Comparison of ENCODE assay signal across 29 cellular contexts in the genomic region with DNA sequence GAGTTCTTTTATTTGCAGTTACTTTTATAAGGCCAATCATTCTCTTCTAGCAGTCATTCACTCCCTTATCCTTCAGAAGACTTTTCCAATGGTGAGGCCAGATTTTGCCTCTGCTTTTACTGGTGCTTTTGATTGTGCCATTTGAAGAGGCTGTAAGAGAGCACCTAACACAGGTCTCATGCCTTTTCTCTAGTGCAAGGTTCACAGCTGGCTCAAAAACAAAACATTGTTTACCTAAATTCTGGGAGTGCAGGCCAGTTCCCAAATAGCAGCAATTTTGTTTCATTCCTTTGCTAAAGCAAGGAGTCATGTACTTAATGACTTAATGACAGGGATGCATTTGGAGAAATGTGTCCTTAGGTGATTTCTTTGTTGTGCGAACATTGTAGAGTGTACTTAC.
"Had no signal": no experiment of that assay in that cellular context is flagged by ENCODE, and none has a peak within 500 bp of the region (broad histone marks: within the 10 kb centered on the region; RNA-seq: fewer than 3 reads in every experiment).

No MANE protein-coding gene starts in this region.

- H3K9me3 ChIP-seq: ascending aorta, breast epithelium, esophagus muscularis mucosa, gastroesophageal sphincter, heart right ventricle had no signal

- ATAC-seq: activated CD4-positive, CD25-positive, alpha-beta regulatory T cell treated with anti-CD3 and anti-CD28 coated beads, Interleukin-2, amount 50 U/mL, for 24 hours; activated CD8-positive, alpha-beta T cell treated with anti-CD3 and anti-CD28 coated beads for 36 hours; activated naive CD8-positive, alpha-beta T cell treated with anti-CD3 and anti-CD28 coated beads, Interleukin-2, amount 50 U/mL, for 24 hours; gastroesophageal sphincter; heart right ventricle; T-helper 17 cell had no signal

- H3K4me3 ChIP-seq: ascending aorta, breast epithelium, cardiac muscle cell, coronary artery, dorsolateral prefrontal cortex, esophagus muscularis mucosa, gastroesophageal sphincter, heart right ventricle had no signal

- H3K4me1 ChIP-seq: ascending aorta, breast epithelium, esophagus muscularis mucosa, gastroesophageal sphincter, heart right ventricle had no signal

- H3K36me3 ChIP-seq: ascending aorta, breast epithelium, cardiac muscle cell, esophagus muscularis mucosa, gastroesophageal sphincter, heart right ventricle, WERI-Rb-1 had no signal

- DNase-seq: activated B cell treated with CpG ODN at 0.5 μM for 24 hours; activated CD4-positive, alpha-beta T cell treated with anti-CD3 and anti-CD28 coated beads for 48 hours; activated CD4-positive, alpha-beta T cell treated with anti-CD3 and anti-CD28 coated beads, Interleukin-2, amount 50 U/mL, for 1 hour; activated CD4-positive, alpha-beta T cell treated with anti-CD3 and anti-CD28 coated beads, Interleukin-2, amount 50 U/mL, for 48 hours; activated CD8-positive, alpha-beta memory T cell treated with anti-CD3 and anti-CD28 coated beads for 24 hours; activated CD8-positive, alpha-beta T cell treated with anti-CD3 and anti-CD28 coated beads for 36 hours; activated effector memory CD4-positive, alpha-beta T cell treated with anti-CD3 and anti-CD28 coated beads, Interleukin-2, amount 50 U/mL, for 16 hours; activated naive CD4-positive, alpha-beta T cell treated with anti-CD3 and anti-CD28 coated beads for 36 hours; activated naive CD8-positive, alpha-beta T cell treated with anti-CD3 and anti-CD28 coated beads for 36 hours; activated naive CD8-positive, alpha-beta T cell treated with anti-CD3 and anti-CD28 coated beads, Interleukin-2, amount 50 U/mL, for 24 hours; activated T-cell treated with anti-CD3 and anti-CD28 coated beads, Interleukin-2, amount 50 U/mL, for 1 hour; activated T-cell treated with anti-CD3 and anti-CD28 coated beads, Interleukin-2, amount 50 U/mL, for 48 hours; dorsolateral prefrontal cortex; effector memory CD4-positive, alpha-beta T cell; endodermal cell; erythroblast; foreskin melanocyte; heart right ventricle; T-helper 1 cell; T-helper 17 cell; T1000; WERI-Rb-1 had no signal

- H3K27ac ChIP-seq: ascending aorta, breast epithelium, cardiac muscle cell, coronary artery, dorsolateral prefrontal cortex, esophagus muscularis mucosa, gastroesophageal sphincter, heart right ventricle, WERI-Rb-1 had no signal

- H3K27me3 ChIP-seq: ascending aorta, breast epithelium, cardiac muscle cell, dorsolateral prefrontal cortex, esophagus muscularis mucosa, gastroesophageal sphincter, heart right ventricle had no signal
